In the genomic region with DNA sequence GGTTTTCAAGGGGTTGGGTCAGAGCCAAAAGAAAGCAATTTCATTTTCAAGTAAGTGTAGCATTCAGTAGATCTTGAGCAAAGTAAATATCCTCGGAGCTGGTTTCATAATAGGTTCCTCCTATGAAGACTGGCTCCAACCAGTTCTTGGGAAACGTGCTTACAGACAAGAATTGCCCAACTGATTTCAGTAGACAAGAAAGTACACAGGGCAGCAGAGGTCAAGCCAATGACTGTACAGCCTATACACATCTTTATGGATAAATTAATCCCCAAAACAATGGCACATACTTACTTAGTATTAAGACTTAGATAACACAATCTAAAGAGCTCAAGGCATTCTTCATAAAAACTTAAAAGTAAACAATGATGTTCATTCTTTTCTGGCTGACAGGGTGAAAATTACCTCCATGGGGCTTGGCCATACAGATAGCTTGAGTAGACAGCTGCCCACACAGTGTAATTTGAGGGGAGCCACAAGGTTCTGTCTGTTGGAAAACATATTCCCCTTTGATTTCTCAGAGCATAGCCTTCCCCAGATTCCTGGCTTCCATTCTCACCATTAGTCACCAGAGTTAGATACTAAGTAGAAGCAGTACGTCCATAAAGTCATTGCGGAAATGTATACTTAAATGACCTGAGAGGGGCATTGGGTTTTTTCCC, we compare ENCODE assay signal across 9 cellular contexts.
DNase-seq lines count a peak whose midpoint lies in the region; ATAC-seq and TF ChIP-seq lines count a peak whose summit lies in the region.
"Had no signal": no experiment of that assay in that cellular context is flagged by ENCODE, and none has a peak within 500 bp of the region (broad histone marks: within the 10 kb centered on the region; RNA-seq: fewer than 3 reads in every experiment).

No MANE protein-coding gene starts in this region.

- no peak overlapping the region for H3K4me2 ChIP-seq in neural progenitor cell

- TF ChIP-seq CTCF in type B pancreatic cell (conservative IDR thresholded peaks at IDR 0.05) (no peak), neural progenitor cell (IDR thresholded peaks at IDR 0.05) (no peak), GM20000 (IDR thresholded peaks at IDR 0.05; ENCODE audit: extremely low read depth, missing control alignments) (no peak)

- H3F3A ChIP-seq in neural progenitor cell (ENCODE audit: low read depth) = no peaks in the 10 kb centered on the region

- peaks cover 10% of the 10 kb centered on the region for H3K9me3 Mint-ChIP-seq in type B pancreatic cell
- no peaks in the 10 kb centered on the region for H3K9me3 Mint-ChIP-seq in neural progenitor cell

- H3K9ac ChIP-seq in adipocyte (ENCODE audit: low read length) (peak overlapping the region; percentile 47), neural progenitor cell (no peak overlapping the region)

- H3K27ac Mint-ChIP-seq in type B pancreatic cell (peak overlapping the region; percentile 58), neural progenitor cell (no peak overlapping the region)

- intact Hi-C loops in left colon (cut with DNase I, micrococcal nuclease) = no loop called here

- no peak overlapping the region for H3K27ac ChIP-seq in neural progenitor cell

- no peaks in the 10 kb centered on the region for H3K36me3 ChIP-seq in adipocyte (ENCODE audit: control insufficient read depth, insufficient read depth, low read length, severe bottlenecking)
- H3K36me3 ChIP-seq in neural progenitor cell = no peaks in the 10 kb centered on the region

- H3K4me3 ChIP-seq in adipocyte (ENCODE audit: low read length) = peak overlapping the region; percentile 53
- H3K4me3 ChIP-seq in neural progenitor cell = no peak overlapping the region

- no peak overlapping the region for H2AFZ ChIP-seq in neural progenitor cell (replicated peaks)

- H3K27me3 ChIP-seq in adipocyte (replicated peaks; ENCODE audit: control insufficient read depth, insufficient read depth, low read length) (no peaks in the 10 kb centered on the region), neural progenitor cell (no peaks in the 10 kb centered on the region)

- H3K27me3 Mint-ChIP-seq in type B pancreatic cell (no peaks in the 10 kb centered on the region), neural progenitor cell (ENCODE audit: insufficient read depth, low read depth) (peaks cover 3% of the 10 kb centered on the region)

- no peaks in the 10 kb centered on the region for H3K9me3 ChIP-seq in adipocyte (ENCODE audit: control insufficient read depth, low read length)
- H3K9me3 ChIP-seq in neural progenitor cell (ENCODE audit: low read depth) = no peaks in the 10 kb centered on the region

- DNase-seq in HuH-7.5 (ENCODE audit: low spot score) (peak; percentile 23), adipocyte (ENCODE audit: low read depth) (peak; percentile 89), left colon (peak; percentile 10 to 49), type B pancreatic cell (ENCODE audit: extremely low spot score, unreplicated experiment) (no peak), neural progenitor cell (ENCODE audit: low spot score) (no peak), GM20000 (ENCODE audit: low spot score) (no peak)
- DNase-seq: activated effector memory CD4-positive, alpha-beta T cell treated with Interleukin-2 at 50 U/mL for 16 hours; stimulated activated naive CD4-positive, alpha-beta T cell treated with Interleukin-2 at 50 U/mL for 16 hours had no signal

- no peaks in the 10 kb centered on the region for H3K36me3 Mint-ChIP-seq in type B pancreatic cell
- H3K36me3 Mint-ChIP-seq in neural progenitor cell = no peaks in the 10 kb centered on the region

- H3K4me3 Mint-ChIP-seq in type B pancreatic cell (no peak overlapping the region), neural progenitor cell (no peak overlapping the region)

- no peaks in the 10 kb centered on the region for H3K79me2 ChIP-seq in neural progenitor cell (ENCODE audit: low read depth)

- H4K20me1 ChIP-seq in neural progenitor cell (ENCODE audit: low read depth) = no peaks in the 10 kb centered on the region

- H3K4me1 Mint-ChIP-seq in type B pancreatic cell (ENCODE audit: unreplicated experiment) (peaks cover 11% of the 10 kb centered on the region), neural progenitor cell (peaks cover 8% of the 10 kb centered on the region)

- ATAC-seq in left colon (peak; percentile 96), HG03378 (IDR thresholded peaks at IDR 0.05; ENCODE audit: unreplicated experiment) (no peak)

- H3K4me1 ChIP-seq in adipocyte (ENCODE audit: control insufficient read depth, insufficient read depth, low read length) = peaks cover 28% of the 10 kb centered on the region
- H3K4me1 ChIP-seq in neural progenitor cell = no peaks in the 10 kb centered on the region

Comparison
In these comparisons a context has a peak if more than half of its experiments do, and no peak if none do; other contexts are left out.
1. DNase-seq: peak in HuH-7.5 (single experiment), adipocyte (single experiment) and left colon (2 of 2); none in type B pancreatic cell (single experiment), neural progenitor cell (single experiment) and GM20000 (single experiment).